ENCODE assay signal across 8 cellular contexts in the genomic region with DNA sequence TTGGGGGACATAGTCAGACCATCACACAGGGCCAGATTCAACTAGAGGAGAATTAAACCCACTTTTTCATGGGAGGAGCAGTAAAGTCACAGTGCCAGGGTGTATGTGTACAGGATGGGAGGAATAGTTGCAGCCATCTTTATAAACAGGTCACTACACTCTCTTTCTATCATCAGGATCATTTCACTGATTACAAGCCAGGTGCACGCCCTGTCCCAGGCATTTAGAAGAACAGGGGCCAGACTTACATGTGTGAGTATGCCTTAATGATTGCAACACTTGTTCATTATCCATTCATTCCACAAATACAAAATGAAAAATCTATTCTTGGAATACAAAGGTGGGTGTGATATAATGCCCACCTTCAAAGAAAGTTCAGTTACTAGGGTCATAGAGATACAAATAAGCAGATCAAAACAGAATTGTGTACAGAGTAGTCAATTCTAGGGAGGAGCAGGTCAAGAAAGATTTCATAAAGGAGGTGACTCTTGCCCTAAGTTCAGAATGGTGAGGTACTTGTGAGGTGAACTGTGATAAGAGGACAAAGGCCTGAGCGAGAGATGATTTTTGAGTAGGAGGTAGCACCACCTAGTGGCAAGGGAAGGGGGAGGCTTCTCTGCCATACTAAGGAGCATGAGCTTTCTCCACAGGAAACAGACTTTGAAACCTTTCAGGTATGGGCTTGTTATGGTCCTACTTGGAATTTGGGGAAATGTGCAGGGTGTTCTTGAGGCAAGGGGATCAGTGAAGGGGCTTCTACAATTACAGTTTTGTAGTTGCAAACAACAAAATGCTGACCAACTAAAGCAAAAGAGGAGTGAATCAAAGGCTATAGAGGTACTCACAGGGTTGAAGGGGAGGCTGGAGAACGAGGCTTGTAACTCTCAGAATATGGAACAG.
DNase-seq lines count a peak whose midpoint lies in the region; ATAC-seq and TF ChIP-seq lines count a peak whose summit lies in the region.

No MANE protein-coding gene starts in this region.

- no peak overlapping the region for H3K27ac ChIP-seq in gastroesophageal sphincter

- H3K36me3 ChIP-seq in gastroesophageal sphincter = no peaks in the 10 kb centered on the region

- DNase-seq in EH (ENCODE audit: low read depth) (peak; percentile 49), NCI-H524 (lab: John Stamatoyannopoulos, UW) (peak; percentile 48 to 68), activated T-cell treated with anti-CD3 and anti-CD28 coated beads for 48 hours (ENCODE audit: low read depth) (peak; percentile 9), pons (ENCODE audit: low spot score) (peak; percentile 78), DMS79 treated with DMSO at 0.1 percent for 48 hours (lab: John Stamatoyannopoulos, UW) (no peak)

- no peak for TF ChIP-seq EP300 in gastroesophageal sphincter (IDR thresholded peaks at IDR 0.05)

- TF ChIP-seq CTCF in gastroesophageal sphincter (IDR thresholded peaks at IDR 0.05) = peak; percentile 32 to 71 (median 46)

- H3K4me3 ChIP-seq in gastroesophageal sphincter = no peak overlapping the region

- no peaks in the 10 kb centered on the region for H3K27me3 ChIP-seq in gastroesophageal sphincter

- ATAC-seq in GM19372 (IDR thresholded peaks at IDR 0.05; ENCODE audit: low read depth, unreplicated experiment) (peak; percentile 98), HG03175 (IDR thresholded peaks at IDR 0.05; ENCODE audit: unreplicated experiment) (peak; percentile 95), gastroesophageal sphincter (no peak)

- no peak for TF ChIP-seq POLR2A in gastroesophageal sphincter (IDR thresholded peaks at IDR 0.05)

- peaks cover 0 to 11% (median 0%) of the 10 kb centered on the region in 3 donors for H3K9me3 ChIP-seq in gastroesophageal sphincter

- H3K4me1 ChIP-seq in gastroesophageal sphincter = no peaks in the 10 kb centered on the region

- 57 to 67% methylated on average over 2 to 3 of the region's 3 CpGs for WGBS in gastroesophageal sphincter (ENCODE audit: low coverage in 1 of 2), 2 donors
